19 cellular contexts compared by ENCODE assay signal in the genomic region with DNA sequence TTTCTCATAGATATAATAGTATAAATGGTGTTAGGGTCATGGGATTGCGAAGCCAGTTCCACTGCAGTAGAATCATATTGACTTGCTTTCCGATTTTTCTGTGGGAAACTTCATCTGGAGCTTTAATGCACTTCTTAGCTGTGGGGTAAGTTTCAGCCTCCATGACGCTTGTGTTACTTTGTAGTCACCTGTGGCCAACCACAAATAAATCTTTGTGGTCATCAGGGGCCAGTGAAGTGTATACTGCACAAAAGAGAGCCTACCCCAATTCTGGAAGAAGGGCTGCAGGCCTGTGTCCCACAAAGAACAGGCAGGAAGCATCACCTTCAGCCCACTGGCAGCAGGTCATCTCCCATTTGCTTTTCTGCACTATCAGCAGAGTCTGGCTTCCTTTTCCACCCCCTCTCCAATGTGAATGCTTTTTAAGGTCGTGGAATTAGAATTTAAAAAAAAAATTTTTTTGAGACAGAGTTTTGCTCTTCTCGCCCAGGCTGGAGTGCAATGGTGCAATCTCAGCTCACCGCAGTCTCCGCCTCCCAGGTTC. TPM values are rescaled to one million over a fixed set of nuclear protein-coding genes. Genes with fewer than 3 reads are reported as not detected.
DNase-seq lines count a peak whose midpoint lies in the region; ATAC-seq and TF ChIP-seq lines count a peak whose summit lies in the region.
"Had no signal": no experiment of that assay in that cellular context is flagged by ENCODE, and none has a peak within 500 bp of the region (broad histone marks: within the 10 kb centered on the region; RNA-seq: fewer than 3 reads in every experiment).

No MANE protein-coding gene starts in this region.

- TF ChIP-seq EP300 in gastroesophageal sphincter (IDR thresholded peaks at IDR 0.05) = no peak

- TF ChIP-seq POLR2A in gastroesophageal sphincter (IDR thresholded peaks at IDR 0.05) = no peak

- H3K36me3 Mint-ChIP-seq in natural killer cell = no peaks in the 10 kb centered on the region

- CTCF ChIA-PET in GM10248 (lab: Yijun Ruan, JAX) = interaction anchor here (1.0 to 12.2 kb wide), 4 partner anchors 23 to 428 kb away, joined by 3 to 373 read pairs (median 3); no protein-coding TSS in a partner anchor

- no peak overlapping the region for H3K9ac ChIP-seq in KMS-11
- H3K9ac ChIP-seq: parathyroid adenoma had no signal

- H3K4me3 ChIP-seq in KMS-11 (IDR thresholded peaks at IDR 0.05; ENCODE audit: insufficient read depth, low read depth, low read length) (no peak overlapping the region), gastroesophageal sphincter (no peak overlapping the region)
- H3K4me3 ChIP-seq: heart left ventricle had no signal

- DNase-seq in GM10248 (ENCODE audit: extremely low spot score) (peak; percentile 33), dermis blood vessel endothelial cell (no peak), natural killer cell (no peak), NCI-H1694 (lab: John Stamatoyannopoulos, UW) (no peak)
- DNase-seq: CD4-positive, alpha-beta T cell; EL; heart left ventricle; kidney glomerular epithelial cell; NCI-H1092; NCI-H2171 treated with DMSO at 0.1 percent for 48 hours; SHP77 treated with DMSO at 0.1 percent for 48 hours; spleen; T1000 had no signal

- H3K27me3 ChIP-seq in KMS-11 (ENCODE audit: insufficient read depth, low read depth) = no peaks in the 10 kb centered on the region
- no peaks in the 10 kb centered on the region for H3K27me3 ChIP-seq in gastroesophageal sphincter
- H3K27me3 ChIP-seq: heart left ventricle, spleen had no signal

- 91 to 98% methylated on average over 5 to 6 of the region's 7 CpGs for WGBS in gastroesophageal sphincter (ENCODE audit: low coverage in 1 of 2), 2 donors

- H3K4me1 ChIP-seq in KMS-11 (ENCODE audit: low read depth, poor library complexity, severe bottlenecking) = peaks cover 59% of the 10 kb centered on the region
- H3K4me1 ChIP-seq in gastroesophageal sphincter = peaks cover 0 to 5% (median 0%) of the 10 kb centered on the region in 3 donors
- H3K4me1 ChIP-seq: parathyroid adenoma had no signal

- H3K9me3 Mint-ChIP-seq in natural killer cell = no peaks in the 10 kb centered on the region
- H3K9me3 Mint-ChIP-seq: activated T-helper 1 cell treated with anti-CD3 and anti-CD28 coated beads, Interleukin-12 subunit alpha, Interleukin-12 subunit beta, Interleukin-2, Interleukin-4 antibody, amounts not matched to agents 30 ng/mL and 10 ng/mL and 1 ng/mL, durations not matched to agents 14 hours and 24 hours and 36 hours; CD4-positive, alpha-beta T cell had no signal

- 0 out of 2 replicates have a peak, but pooled peaks cover 4% of the 10 kb centered on the region for H4K20me1 ChIP-seq in KMS-11 (ENCODE audit: insufficient read depth)

- no peaks in the 10 kb centered on the region for H3K27me3 Mint-ChIP-seq in natural killer cell (ENCODE audit: low read depth in 2 of 2)
- H3K27me3 Mint-ChIP-seq: CD4-positive, alpha-beta T cell had no signal

- H3K4me1 Mint-ChIP-seq in natural killer cell = peaks cover 23 to 25% of the 10 kb centered on the region in 2 donors

- ATAC-seq in GM19395 (IDR thresholded peaks at IDR 0.05; ENCODE audit: unreplicated experiment) = peak; percentile 61
- ATAC-seq in HG02885 (IDR thresholded peaks at IDR 0.05; ENCODE audit: poor library complexity, unreplicated experiment) = peak; percentile 61
- no peak for ATAC-seq in gastroesophageal sphincter
- no peak for ATAC-seq in natural killer cell
- ATAC-seq: heart left ventricle had no signal

- intact Hi-C loops in natural killer cell (cut with micrococcal nuclease) = no loop called here

- H3K27ac ChIP-seq in KMS-11 = 0 out of 2 replicates have a peak overlapping the region, but pooled peaks have one; percentile 1
- H3K27ac ChIP-seq in gastroesophageal sphincter = no peak overlapping the region
- H3K27ac ChIP-seq: heart left ventricle, parathyroid adenoma had no signal

- no peak overlapping the region for H3K27ac Mint-ChIP-seq in natural killer cell
- H3K27ac Mint-ChIP-seq: activated T-helper 1 cell treated with anti-CD3 and anti-CD28 coated beads, Interleukin-12 subunit alpha, Interleukin-12 subunit beta, Interleukin-2, Interleukin-4 antibody, amounts not matched to agents 30 ng/mL and 10 ng/mL and 1 ng/mL, durations not matched to agents 14 hours and 24 hours and 36 hours; CD4-positive, alpha-beta T cell had no signal

- H3K9me3 ChIP-seq in gastroesophageal sphincter = no peaks in the 10 kb centered on the region
- H3K9me3 ChIP-seq: heart left ventricle, spleen had no signal

- peak overlapping the region; percentile 89 for H3K4me2 ChIP-seq in KMS-11

- H2AFZ ChIP-seq in KMS-11 (ENCODE audit: low read depth) = no peak overlapping the region
- H2AFZ ChIP-seq: parathyroid adenoma had no signal

- TF ChIP-seq CTCF in GM10248 (IDR thresholded peaks at IDR 0.05; ENCODE audit: control extremely low read depth, extremely low read depth, low read depth, missing control alignments) = no peak
- TF ChIP-seq CTCF in KMS-11 (conservative IDR thresholded peaks at IDR 0.05; ENCODE audit: low read depth, low read length) = no peak
- TF ChIP-seq CTCF in gastroesophageal sphincter (IDR thresholded peaks at IDR 0.05) = no peak
- no peak for TF ChIP-seq CTCF in natural killer cell (IDR thresholded peaks at IDR 0.05)

- no peaks in the 10 kb centered on the region for H3K36me3 ChIP-seq in KMS-11 (ENCODE audit: insufficient read depth)
- H3K36me3 ChIP-seq in gastroesophageal sphincter = no peaks in the 10 kb centered on the region
- H3K36me3 ChIP-seq: heart left ventricle had no signal

- no peaks in the 10 kb centered on the region; the same call in 1 of the 2 replicates for H3K79me2 ChIP-seq in KMS-11 (ENCODE audit: insufficient read depth, low read depth)
- H3K79me2 ChIP-seq: parathyroid adenoma had no signal

- POLR2A ChIA-PET in GM10248 (lab: Yijun Ruan, JAX) = interaction anchor here (0.5 to 0.6 kb wide), 2 partner anchors 167 to 268 kb away, joined by 3 to 5 read pairs; no protein-coding TSS in a partner anchor

- H3K4me3 Mint-ChIP-seq in natural killer cell = no peak overlapping the region
- H3K4me3 Mint-ChIP-seq: activated T-helper 1 cell treated with anti-CD3 and anti-CD28 coated beads, Interleukin-12 subunit alpha, Interleukin-12 subunit beta, Interleukin-2, Interleukin-4 antibody, amounts not matched to agents 30 ng/mL and 10 ng/mL and 1 ng/mL, durations not matched to agents 14 hours and 24 hours and 36 hours; CD4-positive, alpha-beta T cell had no signal

RNA-seq across cellular contexts. Expression of gene MTHFD1L, which starts 32.0 kb away (rescaled TPM):
- total RNA-seq in gastroesophageal sphincter = 10 to 100 TPM in 1 of 4 donors, 1 to 10 TPM in 3; 1.2 to 10.8 (median 4.0) TPM
- total RNA-seq in dermis blood vessel endothelial cell = 38.6 and 56.4 TPM in 2 replicates
- 1 to 10 TPM; 3.8 to 4.5 (median 4.3) TPM for total RNA-seq in natural killer cell

Comparison
In these comparisons a context has a peak if more than half of its experiments do, and no peak if none do; other contexts are left out.
1. ATAC-seq: peak in GM19395 (single experiment) and HG02885 (single experiment); none in gastroesophageal sphincter (single experiment) and natural killer cell (0 of 3).